20 cellular contexts compared by ENCODE assay signal in the genomic region with DNA sequence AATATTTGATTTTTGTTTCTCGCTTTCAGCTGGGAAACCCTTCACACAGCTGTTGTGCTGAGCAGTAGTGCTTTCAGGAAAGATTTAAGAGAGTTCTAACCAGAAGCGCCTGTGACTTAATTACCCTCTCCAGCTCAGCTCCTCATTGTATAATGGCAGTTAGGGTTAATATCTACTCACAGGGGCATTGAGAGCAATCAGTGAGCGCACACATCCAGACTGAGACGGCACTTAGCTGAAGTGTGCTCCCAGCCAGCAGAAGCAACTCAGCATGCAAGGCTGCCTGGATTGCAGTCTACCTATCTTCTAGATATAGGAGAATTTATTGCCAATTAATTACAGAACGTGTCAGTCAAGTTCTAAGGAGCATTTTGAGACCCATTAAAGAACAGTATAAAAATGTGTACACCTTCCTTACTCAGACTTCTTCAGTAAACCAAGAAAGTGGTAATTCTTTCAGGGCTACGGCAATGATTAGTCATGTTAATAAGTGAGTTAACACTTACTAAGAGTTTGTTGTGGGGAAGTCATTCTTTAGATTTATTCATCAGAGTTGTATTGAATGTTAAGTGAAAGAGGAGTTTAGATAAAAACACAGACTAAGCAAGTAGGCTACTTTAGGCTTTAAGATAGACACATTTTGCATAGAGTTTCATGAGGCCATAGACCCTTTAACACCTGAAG.
A peak's percentile ranks its signal among the peaks of the same experiment; 100 is the strongest.
DNase-seq lines count a peak whose midpoint lies in the region; ATAC-seq and TF ChIP-seq lines count a peak whose summit lies in the region.
"Had no signal": no experiment of that assay in that cellular context is flagged by ENCODE, and none has a peak within 500 bp of the region (broad histone marks: within the 10 kb centered on the region; RNA-seq: fewer than 3 reads in every experiment).

No MANE protein-coding gene starts in this region.

- ATAC-seq in HG03108 (IDR thresholded peaks at IDR 0.05; ENCODE audit: unreplicated experiment) (no peak), HG03280 (IDR thresholded peaks at IDR 0.05; ENCODE audit: unreplicated experiment) (no peak)
- ATAC-seq: A549; activated CD8-positive, alpha-beta memory T cell treated with anti-CD3 and anti-CD28 coated beads, Interleukin-2, amount 10 ng/mL, durations not matched to agents 7 days and 5 days; gastroesophageal sphincter; natural killer cell had no signal

- H4K20me1 ChIP-seq in mammary epithelial cell (ENCODE audit: insufficient read depth, low read length), result no peaks in the 10 kb centered on the region

- no TSS peak for BruUV-seq in mammary epithelial cell (replicated peaks; lab: Mats Ljungman, UMichigan)

- no peak overlapping the region for H3K4me2 ChIP-seq in mammary epithelial cell (ENCODE audit: insufficient read depth, low read depth, low read length)
- H3K4me2 ChIP-seq: A549 had no signal

- no peak for TF ChIP-seq POLR2A in breast epithelium (IDR thresholded peaks at IDR 0.05)

- peaks cover 38% of the 10 kb centered on the region for H3K79me2 ChIP-seq in mammary epithelial cell (ENCODE audit: insufficient read depth, low read length)

- no peak overlapping the region for H3K27ac ChIP-seq in mammary epithelial cell (ENCODE audit: insufficient read depth, low read depth, low read length)
- H3K27ac ChIP-seq in breast epithelium, result no peak overlapping the region
- H3K27ac ChIP-seq: A549, coronary artery, gastroesophageal sphincter had no signal

- peaks cover 10% of the 10 kb centered on the region for H3K4me1 ChIP-seq in mammary epithelial cell (ENCODE audit: insufficient read depth, low read length)
- no peaks in the 10 kb centered on the region for H3K4me1 ChIP-seq in breast epithelium

- CTCF ChIA-PET in mammary epithelial cell (lab: Charles Lee; ENCODE audit: low non-redundant PET), result no interaction called here

- in situ Hi-C loops in mammary epithelial cell (cut with MboI; ENCODE audit: low sequenced_read_pairs in 2 of 2), result no loop called here

- TF ChIP-seq CTCF in mammary epithelial cell (conservative IDR thresholded peaks at IDR 0.05 in 1 of 2, IDR thresholded peaks at IDR 0.05 in 1 of 2; ENCODE audit: extremely low read depth in 1 of 2, insufficient read depth in 1 of 2, low read depth in 1 of 2, low read length in 2 of 2) (no peak), breast epithelium (IDR thresholded peaks at IDR 0.05) (no peak), epithelial cell of proximal tubule (conservative IDR thresholded peaks at IDR 0.05; ENCODE audit: low read depth, low read length) (no peak)

- dilution Hi-C loops in mammary epithelial cell (cut with HindIII; ENCODE audit: low sequenced_read_pairs), result no loop called here

- intact Hi-C loops in mammary epithelial cell (cut with micrococcal nuclease) (no loop called here), breast epithelium (cut with DNase I; ENCODE audit: low total_unique reads) (no loop called here)

- H2AFZ ChIP-seq in mammary epithelial cell (ENCODE audit: low read depth, low read length), result no peak overlapping the region

- no peaks in the 10 kb centered on the region for H3K27me3 ChIP-seq in mammary epithelial cell (ENCODE audit: insufficient read depth, low read length)
- no peaks in the 10 kb centered on the region for H3K27me3 ChIP-seq in breast epithelium
- H3K27me3 ChIP-seq: gastroesophageal sphincter had no signal

- no peak overlapping the region for H3K4me3 ChIP-seq in mammary epithelial cell (replicated peaks in 1 of 3; ENCODE audit: insufficient read depth in 1 of 3, low read depth in 2 of 3, low read length in 3 of 3)
- H3K4me3 ChIP-seq in breast epithelium, result no peak overlapping the region
- peak overlapping the region; percentile 5 for H3K4me3 ChIP-seq in epithelial cell of proximal tubule (ENCODE audit: low read depth, low read length)
- H3K4me3 ChIP-seq: A549, coronary artery, gastroesophageal sphincter had no signal

- H3K9ac ChIP-seq in mammary epithelial cell (ENCODE audit: insufficient read depth, low read length), result no peak overlapping the region

- WGBS in mammary epithelial cell (ENCODE audit: low coverage, missing lambda C conversion rate), result 74% methylated on average over 6 of the region's 6 CpGs

- H3K9me3 ChIP-seq in mammary epithelial cell (replicated peaks; ENCODE audit: insufficient read depth, low read length) (no peaks in the 10 kb centered on the region), breast epithelium (no peaks in the 10 kb centered on the region)
- H3K9me3 ChIP-seq: A549, gastroesophageal sphincter had no signal

- peak; percentile 4 for DNase-seq in mammary epithelial cell
- DNase-seq in breast epithelium (ENCODE audit: low spot score in 2 of 2), result no peak
- DNase-seq in NCI-H69 (lab: John Stamatoyannopoulos, UW), result peak; percentile 14
- DNase-seq in epithelial cell of proximal tubule (ENCODE audit: low read depth), result peak; percentile 64
- no peak for DNase-seq in NOMO-1 treated with DMSO at 0.1 percent for 48 hours (lab: John Stamatoyannopoulos, UW; ENCODE audit: unreplicated experiment)
- DNase-seq in COR-L47 (lab: John Stamatoyannopoulos, UW), result no peak
- DNase-seq: activated CD4-positive, CD25-positive, alpha-beta regulatory T cell treated with anti-CD3 and anti-CD28 coated beads, Interleukin-2, amount 50 U/mL, for 72 hours; activated CD8-positive, alpha-beta memory T cell treated with anti-CD3 and anti-CD28 coated beads, Interleukin-2, amount 10 ng/mL, durations not matched to agents 7 days and 5 days; activated gamma-delta T cell treated with Interleukin-2 at 50 U/mL for 16 hours; CD4-positive, CD25-positive, alpha-beta regulatory T cell; erythroblast; natural killer cell; retina; SHP77; stimulated activated CD4-positive, alpha-beta T cell treated with anti-CD3 and anti-CD28 coated beads, Interleukin-15, amount 100 ng/mL, for 24 hours had no signal

- H3K36me3 ChIP-seq in mammary epithelial cell (ENCODE audit: insufficient read depth, low read length) (peaks cover 11% of the 10 kb centered on the region), breast epithelium (peaks cover 6% of the 10 kb centered on the region)

Comparison
In these comparisons a context has a peak if more than half of its experiments do, and no peak if none do; other contexts are left out.
1. DNase-seq: peak in mammary epithelial cell (single experiment), NCI-H69 (single experiment) and epithelial cell of proximal tubule (single experiment); none in breast epithelium (0 of 2), NOMO-1 treated with DMSO at 0.1 percent for 48 hours (single experiment) and COR-L47 (single experiment).